9 cellular contexts compared by ENCODE assay signal in genomic region chr14:104975481-104976197, GRCh38. TPM values are rescaled to one million over a fixed set of nuclear protein-coding genes. Genes with fewer than 3 reads are reported as not detected.
DNase-seq lines count a peak whose midpoint lies in the region; ATAC-seq and TF ChIP-seq lines count a peak whose summit lies in the region.
"Had no signal": no experiment of that assay in that cellular context is flagged by ENCODE, and none has a peak within 500 bp of the region (broad histone marks: within the 10 kb centered on the region; RNA-seq: fewer than 3 reads in every experiment).

No MANE protein-coding gene starts in this region.

- H3K27me3 Mint-ChIP-seq in effector memory CD8-positive, alpha-beta T cell: peaks cover 25 to 51% of the 10 kb centered on the region in 2 donors

- no peak for TF ChIP-seq POLR2A in sigmoid colon (IDR thresholded peaks at IDR 0.05)

- peaks cover 6% of the 10 kb centered on the region for H3K36me3 Mint-ChIP-seq in effector memory CD8-positive, alpha-beta T cell (ENCODE audit: insufficient read depth)

- no peak overlapping the region for H3K4me3 ChIP-seq in sigmoid colon
- H3K4me3 ChIP-seq: body of pancreas had no signal

- DNase-seq in activated CD8-positive, alpha-beta memory T cell treated with anti-CD3 and anti-CD28 coated beads, Interleukin-2, amount 50 U/mL, for 48 hours: peak; percentile 60
- DNase-seq in activated CD8-positive, alpha-beta memory T cell treated with anti-CD3 and anti-CD28 coated beads for 24 hours: no peak
- DNase-seq in MV-4-11 (lab: John Stamatoyannopoulos, UW) (peak; percentile 30), sigmoid colon (peak; percentile 66), RKO (ENCODE audit: low spot score) (no peak), mesenteric fat pad (ENCODE audit: low spot score) (no peak)
- no peak for DNase-seq in effector memory CD8-positive, alpha-beta T cell

- peak; percentile 30 for ATAC-seq in effector memory CD8-positive, alpha-beta T cell (replicated peaks)
- no peak for ATAC-seq in GM18870 (IDR thresholded peaks at IDR 0.05; ENCODE audit: unreplicated experiment)

- H3K4me1 ChIP-seq in sigmoid colon: peaks cover 0 to 98% (median 94%) of the 10 kb centered on the region in 4 donors

- no peak overlapping the region for H3K27ac Mint-ChIP-seq in effector memory CD8-positive, alpha-beta T cell

- no peaks in the 10 kb centered on the region for H3K36me3 ChIP-seq in sigmoid colon

- no peak for TF ChIP-seq CTCF in sigmoid colon (IDR thresholded peaks at IDR 0.05)

- 45 to 52% methylated on average over 21 of the region's 21 CpGs for WGBS in sigmoid colon, 2 donors

- H3K9me3 ChIP-seq in sigmoid colon: no peaks in the 10 kb centered on the region
- H3K9me3 ChIP-seq: body of pancreas had no signal

- TF ChIP-seq EP300 in sigmoid colon (IDR thresholded peaks at IDR 0.05): no peak

- H3K27ac ChIP-seq in sigmoid colon: peak overlapping the region; percentile 90 to 97 (median 96)
- H3K27ac ChIP-seq: body of pancreas had no signal

- intact Hi-C loops in sigmoid colon (cut with DNase I): loop anchor here (1.0 to 5.0 kb wide), 3 partner anchors 70 to 117 kb away; no protein-coding TSS in a partner anchor

- peaks cover 10 to 12% of the 10 kb centered on the region in 2 donors for H3K4me1 Mint-ChIP-seq in effector memory CD8-positive, alpha-beta T cell (ENCODE audit: low read depth in 2 of 2)

- no peaks in the 10 kb centered on the region for H3K27me3 ChIP-seq in sigmoid colon
- H3K27me3 ChIP-seq: body of pancreas had no signal

- H3K9me3 Mint-ChIP-seq in effector memory CD8-positive, alpha-beta T cell: no peaks in the 10 kb centered on the region

- H3K4me3 Mint-ChIP-seq in effector memory CD8-positive, alpha-beta T cell: peak overlapping the region; percentile 59 to 69

RNA-seq across cellular contexts. Expression of gene AHNAK2, which starts 2.5 kb away (rescaled TPM):
- total RNA-seq in sigmoid colon (100 to 1,000 TPM in 3 of 4 donors, 10 to 100 TPM in 1; 81.9 to 218 (median 129) TPM), mesenteric fat pad (15.7 TPM)
- 10 to 100 TPM in 1 of 3 donors, 1 to 10 TPM in 1, under 1 TPM in 1; 0.23 to 12.4 (median 2.4) TPM for polyA plus RNA-seq in sigmoid colon

RNA-seq across cellular contexts. Expression of gene CLBA1, which starts 9.9 kb away (rescaled TPM):
- 1 to 10 TPM; 3.2 to 5.1 (median 3.6) TPM for total RNA-seq in sigmoid colon
- 1 to 10 TPM; 2.8 to 8.4 (median 3.0) TPM for polyA plus RNA-seq in sigmoid colon
- 2.8 TPM for total RNA-seq in mesenteric fat pad

RNA-seq across cellular contexts. Expression of gene CDCA4, which starts 45.2 kb away (rescaled TPM):
- total RNA-seq in sigmoid colon: 1 to 10 TPM; 5.0 to 7.6 (median 5.6) TPM
- 10 to 100 TPM in 1 of 3 donors, 1 to 10 TPM in 2; 2.4 to 11.3 (median 3.9) TPM for polyA plus RNA-seq in sigmoid colon
- total RNA-seq in mesenteric fat pad: 3.4 TPM

RNA-seq across cellular contexts. Expression of gene PLD4, which starts 51.0 kb away (rescaled TPM):
- total RNA-seq in sigmoid colon (1 to 10 TPM in 1 of 4 donors, under 1 TPM in 3; 0.28 to 1.5 (median 0.60) TPM), mesenteric fat pad (0.06 TPM)
- polyA plus RNA-seq in sigmoid colon: 1 to 10 TPM in 1 of 3 donors, not detected in 2; 7.1 TPM
- total RNA-seq: body of pancreas had no signal

Comparison
In these comparisons a context has a peak if more than half of its experiments do, and no peak if none do; other contexts are left out.
1. DNase-seq: peak in activated CD8-positive, alpha-beta memory T cell treated with anti-CD3 and anti-CD28 coated beads, Interleukin-2, amount 50 U/mL, for 48 hours (single experiment), MV-4-11 (single experiment) and sigmoid colon (single experiment); none in activated CD8-positive, alpha-beta memory T cell treated with anti-CD3 and anti-CD28 coated beads for 24 hours (single experiment), effector memory CD8-positive, alpha-beta T cell (0 of 3), RKO (single experiment) and mesenteric fat pad (single experiment).